ENCODE assay signal across 4 cellular contexts in the genomic region with DNA sequence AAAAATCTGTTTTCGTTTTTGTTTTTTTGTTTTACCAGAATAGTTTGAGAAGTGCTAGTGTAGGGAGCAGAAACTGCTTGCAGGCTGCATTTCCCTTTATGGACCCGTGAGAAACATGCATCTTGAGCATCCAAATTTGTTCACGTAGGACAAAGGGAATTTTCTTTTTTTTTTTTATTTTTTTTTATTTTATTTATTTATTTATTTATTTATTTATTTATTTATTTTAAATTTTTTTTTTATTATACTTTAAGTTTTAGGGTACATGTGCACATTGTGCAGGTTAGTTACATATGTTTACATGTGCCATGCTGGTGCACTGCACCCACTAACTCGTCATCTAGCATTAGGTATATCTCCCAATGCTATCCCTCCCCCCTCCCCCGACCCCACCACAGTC.
A peak's percentile ranks its signal among the peaks of the same experiment; 100 is the strongest.
DNase-seq lines count a peak whose midpoint lies in the region; ATAC-seq, FAIRE-seq and TF ChIP-seq lines count a peak whose summit lies in the region.
"Not testable (repeated sequence)": the region's sequence is repeated elsewhere in the genome, so short reads cannot be mapped to it uniquely, and the experiment has no call there.

No MANE protein-coding gene starts in this region.

- H3K9me3 Mint-ChIP-seq in WTC11, result peaks cover 41% of the 10 kb centered on the region

- not testable (repeated sequence) for ATAC-seq in WTC11

- not testable (repeated sequence) for H3K27ac Mint-ChIP-seq in WTC11

- peak; percentile 31 for FAIRE-seq in endometrium (lab: Jason Lieb, UNC)
- peak; percentile 29 for FAIRE-seq in kidney (lab: Jason Lieb, UNC)

- intact Hi-C loops in kidney (cut with DNase I), result not testable (repeated sequence)

- H3K9me3 ChIP-seq in HEK293 (ENCODE audit: control insufficient read depth, insufficient read depth, low read depth, low read length); kidney (ENCODE audit: control insufficient read depth in 1 of 2, low read length in 2 of 2): not testable (repeated sequence)

- H3K36me3 Mint-ChIP-seq in WTC11, result peaks cover 16% of the 10 kb centered on the region

- DNase-seq in WTC11 (ENCODE audit: low spot score); kidney: not testable (repeated sequence)

- not testable (repeated sequence) for H3K4me3 ChIP-seq in HEK293 (ENCODE audit: low read depth, low read length); kidney (ENCODE audit: low read length in 2 of 2)

- not testable (repeated sequence) for H3K36me3 ChIP-seq in HEK293 (ENCODE audit: control insufficient read depth in 2 of 2, insufficient read depth in 1 of 2, low read length in 2 of 2); kidney (ENCODE audit: control insufficient read depth in 1 of 2, insufficient read depth in 2 of 2, low read length in 2 of 2)

- CTCF ChIA-PET in HEK293 (lab: Yijun Ruan, JAX); WTC11 (lab: Charles Lee): not testable (repeated sequence)

- POLR2A ChIA-PET in HEK293 (lab: Yijun Ruan, JAX); WTC11 (lab: Charles Lee): not testable (repeated sequence)

- not testable (repeated sequence) for H3K27me3 Mint-ChIP-seq in WTC11 (ENCODE audit: low read depth)

- TF ChIP-seq CTCF in HEK293 (tag by site-specific recombination; IDR thresholded peaks at IDR 0.05); WTC11 (IDR thresholded peaks at IDR 0.05); kidney (IDR thresholded peaks at IDR 0.05; ENCODE audit: borderline replicate concordance, extremely low read depth, insufficient read depth): not testable (repeated sequence)

- H3K4me1 ChIP-seq in HEK293 (ENCODE audit: control insufficient read depth, insufficient read depth, low read length); kidney (ENCODE audit: control insufficient read depth in 1 of 2, insufficient read depth in 1 of 2, low read depth in 1 of 2, low read length in 2 of 2): not testable (repeated sequence)

- not testable (repeated sequence) for H3K27ac ChIP-seq in HEK293 (ENCODE audit: extremely low read depth, low read depth, low read length); kidney (ENCODE audit: low read depth in 2 of 2, low read length in 2 of 2)

- peaks cover 11% of the 10 kb centered on the region for H3K4me1 Mint-ChIP-seq in WTC11

- not testable (repeated sequence) for H3K4me3 Mint-ChIP-seq in WTC11

- not testable (repeated sequence) for H3K9ac ChIP-seq in kidney (ENCODE audit: low read length in 2 of 2)

TF ChIP-seq in HEK293, 187 proteins besides CTCF, POLR2A, EP300 and RAD21 (continues in another document):
- 0 out of 2 replicates have a peak, but pooled peaks have one; percentile 30 for TF ChIP-seq ZBTB8A (tag by site-specific recombination; IDR thresholded peaks at IDR 0.05)
- TF ChIP-seq, protein P1, sequence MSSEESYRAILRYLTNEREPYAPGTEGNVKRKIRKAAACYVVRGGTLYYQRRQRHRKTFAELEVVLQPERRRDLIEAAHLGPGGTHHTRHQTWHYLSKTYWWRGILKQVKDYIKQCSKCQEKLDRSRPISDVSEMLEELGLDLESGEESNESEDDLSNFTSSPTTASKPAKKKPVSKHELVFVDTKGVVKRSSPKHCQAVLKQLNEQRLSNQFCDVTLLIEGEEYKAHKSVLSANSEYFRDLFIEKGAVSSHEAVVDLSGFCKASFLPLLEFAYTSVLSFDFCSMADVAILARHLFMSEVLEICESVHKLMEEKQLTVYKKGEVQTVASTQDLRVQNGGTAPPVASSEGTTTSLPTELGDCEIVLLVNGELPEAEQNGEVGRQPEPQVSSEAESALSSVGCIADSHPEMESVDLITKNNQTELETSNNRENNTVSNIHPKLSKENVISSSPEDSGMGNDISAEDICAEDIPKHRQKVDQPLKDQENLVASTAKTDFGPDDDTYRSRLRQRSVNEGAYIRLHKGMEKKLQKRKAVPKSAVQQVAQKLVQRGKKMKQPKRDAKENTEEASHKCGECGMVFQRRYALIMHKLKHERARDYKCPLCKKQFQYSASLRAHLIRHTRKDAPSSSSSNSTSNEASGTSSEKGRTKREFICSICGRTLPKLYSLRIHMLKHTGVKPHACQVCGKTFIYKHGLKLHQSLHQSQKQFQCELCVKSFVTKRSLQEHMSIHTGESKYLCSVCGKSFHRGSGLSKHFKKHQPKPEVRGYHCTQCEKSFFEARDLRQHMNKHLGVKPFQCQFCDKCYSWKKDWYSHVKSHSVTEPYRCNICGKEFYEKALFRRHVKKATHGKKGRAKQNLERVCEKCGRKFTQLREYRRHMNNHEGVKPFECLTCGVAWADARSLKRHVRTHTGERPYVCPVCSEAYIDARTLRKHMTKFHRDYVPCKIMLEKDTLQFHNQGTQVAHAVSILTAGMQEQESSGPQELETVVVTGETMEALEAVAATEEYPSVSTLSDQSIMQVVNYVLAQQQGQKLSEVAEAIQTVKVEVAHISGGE (tag by site-specific recombination; conservative IDR thresholded peaks at IDR 0.05; ENCODE audit: low read depth), result peak; percentile 48; the same call in 1 of the 2 replicates
- TF ChIP-seq ZNF555 (tag by site-specific recombination; conservative IDR thresholded peaks at IDR 0.05), result peak; percentile 16; the same call in 1 of the 2 replicates
- TF ChIP-seq ZNF394 (tag by site-specific recombination; IDR thresholded peaks at IDR 0.05; ENCODE audit: borderline replicate concordance), result 0 out of 2 replicates have a peak, but pooled peaks have one; percentile 40

TF ChIP-seq in WTC11, 78 proteins besides CTCF, POLR2A, EP300 and RAD21:
- TF ChIP-seq HMGA2 (CRISPR knock-in tag; IDR thresholded peaks at IDR 0.05), result peak; percentile 65; the same call in 1 of the 2 replicates
